Comparison of ENCODE assay signal across 35 cellular contexts in the genomic region with DNA sequence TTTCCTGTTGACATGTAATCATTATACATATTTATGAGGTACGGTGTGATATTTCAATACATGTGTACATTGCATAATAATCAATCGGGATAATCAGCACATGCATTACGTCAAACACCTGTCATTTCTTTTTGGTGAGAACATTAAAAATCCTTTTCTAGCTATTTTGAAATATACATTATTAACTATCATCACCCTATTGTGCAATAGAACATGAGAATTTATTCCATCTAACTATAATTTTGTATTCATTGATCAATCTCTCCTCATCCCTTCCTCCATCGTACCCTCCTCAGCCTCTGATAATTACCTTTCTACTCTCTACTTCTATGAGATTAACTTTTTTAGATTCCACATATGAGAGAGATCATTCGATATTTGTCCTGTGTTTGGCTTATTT.
"Had no signal": no experiment of that assay in that cellular context is flagged by ENCODE, and none has a peak within 500 bp of the region (broad histone marks: within the 10 kb centered on the region; RNA-seq: fewer than 3 reads in every experiment).

No MANE protein-coding gene starts in this region.

- H3K27me3 ChIP-seq: MG63 had no signal

- DNase-seq: Karpas-422, Kasumi-1, MG63, MM.1S, MV-4-11, NCI-H1048, NCI-H1092, NCI-H1092 treated with DMSO at 0.1 percent for 48 hours, NCI-H1105, NCI-H1105 treated with DMSO at 0.1 percent for 48 hours, NCI-H1417, NCI-H1417 treated with DMSO at 0.1 percent for 48 hours, NCI-H1436, NCI-H1436 treated with DMSO at 0.1 percent for 48 hours, NCI-H146, NCI-H1694, NCI-H1694 treated with DMSO at 0.1 percent for 48 hours, NCI-H187, NCI-H187 treated with DMSO at 0.1 percent for 48 hours, NCI-H1930, NCI-H2029, NCI-H2029 treated with DMSO at 0.1 percent for 48 hours, NCI-H2081, NCI-H2081 treated with DMSO at 0.1 percent for 48 hours, NCI-H2107, NCI-H2171, NCI-H2171 treated with DMSO at 0.1 percent for 48 hours, NCI-H2227 treated with DMSO at 0.1 percent for 48 hours, NCI-H226, NCI-H345, NCI-H446, NCI-H446 treated with DMSO at 0.1 percent for 48 hours, NCI-H510A, NCI-H510A treated with DMSO at 0.1 percent for 48 hours, NCI-H524 had no signal

- H3K9me3 ChIP-seq: MG63 had no signal

- H3K4me3 ChIP-seq: MG63 had no signal

- H3K36me3 ChIP-seq: MG63 had no signal
